Comparison of ENCODE assay signal across 12 cellular contexts in the genomic region with DNA sequence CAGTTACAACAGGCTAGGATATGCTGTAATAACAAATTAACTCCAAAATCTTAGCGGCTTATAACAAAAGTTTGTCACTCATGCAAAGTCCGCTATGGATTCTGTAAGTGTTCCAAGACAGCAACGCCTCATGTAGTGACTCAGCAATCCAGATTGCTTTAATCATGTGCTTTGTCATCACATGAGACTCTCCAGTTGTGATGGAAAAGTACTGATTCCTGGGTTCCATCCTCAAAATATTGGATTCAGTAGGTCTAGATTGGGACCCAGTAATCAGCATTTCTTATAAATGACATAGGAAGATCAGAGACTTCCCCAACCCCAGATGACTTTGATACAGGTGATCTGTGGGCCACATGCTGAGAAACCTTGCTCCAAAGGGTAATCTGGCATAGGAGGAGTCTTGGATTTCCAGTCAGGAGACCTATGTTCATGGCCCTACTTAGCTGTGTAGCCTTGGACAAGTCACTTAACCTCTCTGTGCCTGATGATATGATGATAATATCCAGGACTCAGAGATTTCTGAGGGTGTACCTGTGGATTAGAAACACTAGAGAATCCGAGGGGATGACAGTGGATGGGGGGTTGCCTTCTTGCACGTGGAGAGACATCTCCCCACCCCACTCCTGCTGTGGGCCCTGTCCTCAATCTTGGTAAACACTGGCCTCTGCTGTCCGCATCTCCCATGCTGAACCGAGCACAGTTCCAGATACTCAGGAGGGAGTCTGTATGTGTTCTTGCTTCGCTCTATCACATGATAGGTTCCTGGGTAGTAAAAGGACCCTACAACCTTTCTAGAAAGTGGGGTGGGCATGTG.
A peak's percentile ranks its signal among the peaks of the same experiment; 100 is the strongest.
DNase-seq lines count a peak whose midpoint lies in the region; ATAC-seq and TF ChIP-seq lines count a peak whose summit lies in the region.
"Had no signal": no experiment of that assay in that cellular context is flagged by ENCODE, and none has a peak within 500 bp of the region (broad histone marks: within the 10 kb centered on the region; RNA-seq: fewer than 3 reads in every experiment).

No MANE protein-coding gene starts in this region.

- H4K20me1 ChIP-seq in osteoblast (ENCODE audit: insufficient read depth, low read length) = no peaks in the 10 kb centered on the region

- TF ChIP-seq CTCF in LNCaP clone FGC (IDR thresholded peaks at IDR 0.05; ENCODE audit: control insufficient read depth, extremely low read depth, insufficient read depth) (0 out of 2 replicates have a peak, but pooled peaks have one; percentile 11), osteoblast (IDR thresholded peaks at IDR 0.05; ENCODE audit: extremely low read depth, low read depth, low read length) (peak; percentile 20)

- H3K4me2 ChIP-seq in osteoblast (ENCODE audit: insufficient read depth, low read length) = peak overlapping the region; percentile 20

- peaks cover 0 to 3% of the 10 kb centered on the region in 2 donors for H3K36me3 Mint-ChIP-seq in stimulated activated naive B cell treated with anti-CD40 and anti-IgM and Interleukin-4, amounts not matched to agents 10 μg/mL and 1 μg/mL and 100 μg/mL, for 72 hours
- H3K36me3 Mint-ChIP-seq in activated T-helper 17 cell treated with anti-CD3 and anti-CD28 coated beads, Interleukin-2, amount 50 U/mL, for 72 hours (ENCODE audit: low read depth) = no peaks in the 10 kb centered on the region
- H3K36me3 Mint-ChIP-seq: mesothelial cell of epicardium had no signal

- peak overlapping the region; percentile 28 for H2AFZ ChIP-seq in osteoblast (ENCODE audit: low read length)

- no peak for ATAC-seq in stimulated activated naive B cell treated with anti-CD40 and anti-IgM and Interleukin-4, amounts not matched to agents 10 μg/mL and 1 μg/mL and 100 μg/mL, for 72 hours (replicated peaks)
- no peak for ATAC-seq in activated T-helper 17 cell treated with anti-CD3 and anti-CD28 coated beads, Interleukin-2, amount 50 U/mL, for 72 hours (replicated peaks)
- no peak for ATAC-seq in GM18511 (IDR thresholded peaks at IDR 0.05; ENCODE audit: unreplicated experiment)

- no peaks in the 10 kb centered on the region for H3K79me2 ChIP-seq in osteoblast (ENCODE audit: insufficient read depth, low read length)

- no peaks in the 10 kb centered on the region for H3K27me3 Mint-ChIP-seq in stimulated activated naive B cell treated with anti-CD40 and anti-IgM and Interleukin-4, amounts not matched to agents 10 μg/mL and 1 μg/mL and 100 μg/mL, for 72 hours
- H3K27me3 Mint-ChIP-seq in activated T-helper 17 cell treated with anti-CD3 and anti-CD28 coated beads, Interleukin-2, amount 50 U/mL, for 72 hours = peaks cover 3% of the 10 kb centered on the region

- no peaks in the 10 kb centered on the region for H3K27me3 ChIP-seq in osteoblast (ENCODE audit: insufficient read depth, low read length)

- H3K27ac ChIP-seq in osteoblast (ENCODE audit: low read depth, low read length) = peak overlapping the region; percentile 85

- no peaks in the 10 kb centered on the region for H3K9me3 ChIP-seq in osteoblast (ENCODE audit: low read depth, low read length)

- peaks cover 51% of the 10 kb centered on the region for H3K4me1 ChIP-seq in osteoblast (ENCODE audit: insufficient read depth, low read length)

- H3K4me3 Mint-ChIP-seq in stimulated activated naive B cell treated with anti-CD40 and anti-IgM and Interleukin-4, amounts not matched to agents 10 μg/mL and 1 μg/mL and 100 μg/mL, for 72 hours = no peak overlapping the region
- no peak overlapping the region for H3K4me3 Mint-ChIP-seq in activated T-helper 17 cell treated with anti-CD3 and anti-CD28 coated beads, Interleukin-2, amount 50 U/mL, for 72 hours
- H3K4me3 Mint-ChIP-seq: activated naive CD4-positive, alpha-beta T cell treated with anti-CD3 and anti-CD28 coated beads for 36 hours; mesothelial cell of epicardium had no signal

- H3K9me3 Mint-ChIP-seq in stimulated activated naive B cell treated with anti-CD40 and anti-IgM and Interleukin-4, amounts not matched to agents 10 μg/mL and 1 μg/mL and 100 μg/mL, for 72 hours = no peaks in the 10 kb centered on the region
- no peaks in the 10 kb centered on the region for H3K9me3 Mint-ChIP-seq in activated T-helper 17 cell treated with anti-CD3 and anti-CD28 coated beads, Interleukin-2, amount 50 U/mL, for 72 hours
- H3K9me3 Mint-ChIP-seq: activated naive CD4-positive, alpha-beta T cell treated with anti-CD3 and anti-CD28 coated beads for 36 hours; mesothelial cell of epicardium had no signal

- no peaks in the 10 kb centered on the region for H3K36me3 ChIP-seq in osteoblast (ENCODE audit: insufficient read depth, low read length)

- H3K27ac Mint-ChIP-seq in stimulated activated naive B cell treated with anti-CD40 and anti-IgM and Interleukin-4, amounts not matched to agents 10 μg/mL and 1 μg/mL and 100 μg/mL, for 72 hours = no peak overlapping the region
- no peak overlapping the region for H3K27ac Mint-ChIP-seq in activated T-helper 17 cell treated with anti-CD3 and anti-CD28 coated beads, Interleukin-2, amount 50 U/mL, for 72 hours
- H3K27ac Mint-ChIP-seq: activated naive CD4-positive, alpha-beta T cell treated with anti-CD3 and anti-CD28 coated beads for 36 hours; mesothelial cell of epicardium had no signal

- no peak overlapping the region for H3K4me3 ChIP-seq in LNCaP clone FGC (ENCODE audit: low read depth, low read length)
- H3K4me3 ChIP-seq in osteoblast (ENCODE audit: insufficient read depth, low read length) = peak overlapping the region; percentile 10

- peaks cover 33 to 52% of the 10 kb centered on the region in 2 donors for H3K4me1 Mint-ChIP-seq in stimulated activated naive B cell treated with anti-CD40 and anti-IgM and Interleukin-4, amounts not matched to agents 10 μg/mL and 1 μg/mL and 100 μg/mL, for 72 hours
- no peaks in the 10 kb centered on the region for H3K4me1 Mint-ChIP-seq in activated T-helper 17 cell treated with anti-CD3 and anti-CD28 coated beads, Interleukin-2, amount 50 U/mL, for 72 hours

- in situ Hi-C loops in Caki2 (cut with HindIII; ENCODE audit: low pct_unique_long_range_greater_than_20kb, low sequenced_read_pairs) = no loop called here

- peak; percentile 8 for DNase-seq in Caki2 (ENCODE audit: low read depth)
- no peak for DNase-seq in LNCaP clone FGC (ENCODE audit: low read depth)
- peak; percentile 48 for DNase-seq in dedifferentiated amniotic fluid mesenchymal stem cell (ENCODE audit: extremely low spot score)
- peak; percentile 94 for DNase-seq in osteoblast (ENCODE audit: insufficient read length, low spot score, missing footprints)
- no peak for DNase-seq in hippocampal formation (lab: John Stamatoyannopoulos, UW)
- no peak for DNase-seq in stimulated activated naive B cell treated with anti-CD40 and anti-IgM and Interleukin-4, amounts not matched to agents 10 μg/mL and 1 μg/mL and 100 μg/mL, for 72 hours
- DNase-seq: activated naive CD4-positive, alpha-beta T cell treated with anti-CD3 and anti-CD28 coated beads for 36 hours; stimulated activated CD4-positive, alpha-beta T cell treated with anti-CD3 and anti-CD28 coated beads, Interleukin-12 subunit alpha, Interleukin-12 subunit beta, amount 100 ng/mL, for 4 hours; stimulated activated naive CD4-positive, alpha-beta T cell treated with Interleukin-2 at 50 U/mL for 16 hours had no signal

Comparison
In these comparisons a context has a peak if more than half of its experiments do, and no peak if none do; other contexts are left out.
1. DNase-seq: peak in Caki2 (single experiment), dedifferentiated amniotic fluid mesenchymal stem cell (single experiment) and osteoblast (single experiment); none in LNCaP clone FGC (single experiment), hippocampal formation (0 of 2) and stimulated activated naive B cell treated with anti-CD40 and anti-IgM and Interleukin-4, amounts not matched to agents 10 μg/mL and 1 μg/mL and 100 μg/mL, for 72 hours (single experiment).